11 cellular contexts compared by ENCODE assay signal in genomic region chr7:20307119-20307518, GRCh38. TPM values are rescaled to one million over a fixed set of nuclear protein-coding genes. Genes with fewer than 3 reads are reported as not detected.
DNase-seq lines count a peak whose midpoint lies in the region; ATAC-seq, FAIRE-seq and TF ChIP-seq lines count a peak whose summit lies in the region.
"Had no signal": no experiment of that assay in that cellular context is flagged by ENCODE, and none has a peak within 500 bp of the region (broad histone marks: within the 10 kb centered on the region; RNA-seq: fewer than 3 reads in every experiment).

No MANE protein-coding gene starts in this region.

- intact Hi-C loops in mucosa of descending colon (cut with DNase I, micrococcal nuclease), result loop anchor here in 1 of 2 donors (10.0 kb wide), 1 partner anchor 92 kb away; the partner anchor contains the start of gene MACC1

- no peaks in the 10 kb centered on the region for H3K9me3 ChIP-seq in mucosa of descending colon

- no peak overlapping the region for H3K4me3 ChIP-seq in mucosa of descending colon
- H3K4me3 ChIP-seq: lung had no signal

- DNase-seq in RCC 7860 (ENCODE audit: low spot score) (peak; percentile 51), mucosa of descending colon (no peak), cerebellar cortex (ENCODE audit: low spot score) (no peak), medulla oblongata (ENCODE audit: extremely low spot score) (no peak)
- DNase-seq in activated CD4-positive, alpha-beta T cell treated with anti-CD3 and anti-CD28 coated beads for 48 hours, result no peak
- DNase-seq: GOT3; stimulated activated naive CD8-positive, alpha-beta T cell treated with anti-CD3 and anti-CD28 coated beads, Interleukin-15, Interleukin-2, amounts not matched to agents 100 U/mL and 50 U/mL, for 24 hours had no signal

- ATAC-seq in GM19023 (IDR thresholded peaks at IDR 0.05; ENCODE audit: unreplicated experiment) (peak; percentile 72), HG02981 (IDR thresholded peaks at IDR 0.05; ENCODE audit: unreplicated experiment) (peak; percentile 91), mucosa of descending colon (peak; percentile 67), HG03439 (IDR thresholded peaks at IDR 0.05; ENCODE audit: unreplicated experiment) (no peak)
- ATAC-seq: stimulated activated naive CD8-positive, alpha-beta T cell treated with anti-CD3 and anti-CD28 coated beads, Interleukin-15, Interleukin-2, amounts not matched to agents 100 U/mL and 50 U/mL, for 24 hours had no signal

- no peak for TF ChIP-seq CTCF in mucosa of descending colon (IDR thresholded peaks at IDR 0.05)

- peaks cover 10% of the 10 kb centered on the region for H3K4me1 ChIP-seq in mucosa of descending colon (ENCODE audit: low read depth)

- no peak for FAIRE-seq in RCC 7860 (lab: Jason Lieb, UNC)

- no peaks in the 10 kb centered on the region for H3K36me3 ChIP-seq in mucosa of descending colon (ENCODE audit: low read depth)

RNA-seq across cellular contexts. Expression of gene ITGB8, which starts 23.6 kb away (rescaled TPM):
- total RNA-seq in mucosa of descending colon, result 10 to 100 TPM in 2 of 3 donors, 1 to 10 TPM in 1; 9.3 to 11.6 (median 10.8) TPM
